ENCODE assay signal across 12 cellular contexts in the genomic region with DNA sequence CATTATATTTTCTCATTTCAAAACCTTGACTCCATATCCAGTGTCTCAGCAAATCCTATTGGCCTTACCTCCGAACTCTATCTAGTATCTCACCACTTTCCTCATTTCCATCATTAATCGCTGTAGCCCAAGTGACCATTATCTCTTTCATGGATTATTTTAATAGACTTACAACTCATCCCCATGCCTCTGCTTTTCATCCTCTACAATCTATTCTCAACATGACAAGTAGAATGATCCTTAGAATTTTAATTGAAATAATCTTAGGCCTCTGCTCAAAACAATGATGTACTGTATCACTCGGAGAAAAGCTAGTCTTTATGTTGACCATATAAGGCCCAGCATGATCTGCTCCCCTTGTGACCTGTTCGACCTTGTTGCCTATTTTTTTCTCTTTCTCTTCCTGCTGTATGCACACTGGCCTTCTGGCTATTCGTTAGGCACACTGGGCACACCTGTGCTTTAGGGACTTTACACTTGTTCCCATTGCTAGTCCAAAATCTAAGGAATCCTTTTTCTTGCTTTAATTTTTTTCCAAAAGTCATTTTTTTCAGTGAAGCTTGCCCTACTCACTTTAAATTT. TPM values are rescaled to one million over a fixed set of nuclear protein-coding genes. Genes with fewer than 3 reads are reported as not detected.
DNase-seq lines count a peak whose midpoint lies in the region; ATAC-seq and TF ChIP-seq lines count a peak whose summit lies in the region.
"Had no signal": no experiment of that assay in that cellular context is flagged by ENCODE, and none has a peak within 500 bp of the region (broad histone marks: within the 10 kb centered on the region; RNA-seq: fewer than 3 reads in every experiment).

No MANE protein-coding gene starts in this region.

- no peak for TF ChIP-seq RAD21 in HCT116 (IDR thresholded peaks at IDR 0.05; ENCODE audit: low read depth)

- RAD21 ChIA-PET in HCT116 (lab: Charles Lee; ENCODE audit: low non-redundant PET in 1 of 2, low total read pairs in 2 of 2, uncharacterized antibody in 2 of 2, unreplicated experiment in 2 of 2), result no interaction called here

- H3K79me2 ChIP-seq in HCT116 (ENCODE audit: insufficient read depth, low read length), result 0 out of 2 replicates have a peak, but pooled peaks cover 9% of the 10 kb centered on the region

- H3K4me3 Mint-ChIP-seq in Caco-2 (ENCODE audit: unreplicated experiment) (peak overlapping the region; percentile 5), nephron (no peak overlapping the region)
- peak overlapping the region; percentile 12 for H3K4me3 Mint-ChIP-seq in central memory CD8-positive, alpha-beta T cell

- H3K27ac ChIP-seq in HCT116 (ENCODE audit: low read depth, low read length), result no peak overlapping the region

- H3K4me1 ChIP-seq in Caco-2, result peaks cover 81% of the 10 kb centered on the region
- peaks cover 13 to 25% of the 10 kb centered on the region in 2 experiments for H3K4me1 ChIP-seq in HCT116 (ENCODE audit: control insufficient read depth in 1 of 2, insufficient read depth in 2 of 2, low read length in 2 of 2)

- H3K9me3 Mint-ChIP-seq in Caco-2 (ENCODE audit: unreplicated experiment), result no peaks in the 10 kb centered on the region
- no peaks in the 10 kb centered on the region for H3K9me3 Mint-ChIP-seq in central memory CD8-positive, alpha-beta T cell
- no peaks in the 10 kb centered on the region for H3K9me3 Mint-ChIP-seq in nephron

- H3K27me3 Mint-ChIP-seq in Caco-2 (ENCODE audit: insufficient read depth, unreplicated experiment), result no peaks in the 10 kb centered on the region
- no peaks in the 10 kb centered on the region for H3K27me3 Mint-ChIP-seq in central memory CD8-positive, alpha-beta T cell
- no peaks in the 10 kb centered on the region for H3K27me3 Mint-ChIP-seq in nephron (ENCODE audit: low read depth)

- no peak for TF ChIP-seq POLR2A in HCT116 (IDR thresholded peaks at IDR 0.05; ENCODE audit: borderline replicate concordance, extremely low read depth, insufficient read depth, insufficient read length)

- no peaks in the 10 kb centered on the region for H3K27me3 ChIP-seq in Caco-2 (replicated peaks; ENCODE audit: control insufficient read depth, insufficient read depth, low read length)
- H3K27me3 ChIP-seq in HCT116 (ENCODE audit: insufficient read depth, low read length), result no peaks in the 10 kb centered on the region

- DNase-seq in Caco-2 (no peak), HCT116 (ENCODE audit: low read depth, low spot score) (no peak), GM13976 (ENCODE audit: low spot score) (no peak), head of caudate nucleus (no peak), NCI-H748 treated with DMSO at 0.1 percent for 48 hours (lab: John Stamatoyannopoulos, UW) (no peak)
- DNase-seq in central memory CD8-positive, alpha-beta T cell (ENCODE audit: low spot score in 2 of 2), result no peak
- DNase-seq: activated gamma-delta T cell, NCI-H526, T-helper 9 cell had no signal

- POLR2A ChIA-PET in Caco-2 (lab: Charles Lee), result interaction anchor here (1.0 kb wide), 1 partner anchor 10 kb away, joined by 10 read pairs; no protein-coding TSS in a partner anchor
- POLR2A ChIA-PET in HCT116 (lab: Charles Lee), result no interaction called here

- H3K9me3 ChIP-seq in Caco-2, result 0 out of 2 replicates have a peak, but pooled peaks cover 3% of the 10 kb centered on the region
- H3K9me3 ChIP-seq in HCT116 (ENCODE audit: control insufficient read depth in 1 of 2, insufficient read depth in 1 of 2, low read depth in 1 of 2, low read length in 2 of 2), result no peaks in the 10 kb centered on the region

- TSS peak; percentile 4 for BruUV-seq in Caco-2 (replicated peaks; lab: Mats Ljungman, UMichigan)
- no TSS peak for BruUV-seq in HCT116 (replicated peaks; lab: Mats Ljungman, UMichigan)

- H3K4me3 ChIP-seq in Caco-2 (ENCODE audit: low read depth, low read length) (no peak overlapping the region), HCT116 (replicated peaks in 1 of 2; ENCODE audit: low read depth in 1 of 2, low read length in 2 of 2) (no peak overlapping the region)
- H3K4me3 ChIP-seq: skin epidermis had no signal

- no peak overlapping the region for H3K9ac ChIP-seq in HCT116 (ENCODE audit: low read length)

- no peaks in the 10 kb centered on the region for H4K20me1 ChIP-seq in HCT116 (ENCODE audit: insufficient read depth)

- intact Hi-C loops in Caco-2 (cut with micrococcal nuclease; ENCODE audit: unreplicated experiment), result loop anchor here (1.0 to 5.0 kb wide), 3 partner anchors 9 to 73 kb away; no protein-coding TSS in a partner anchor
- intact Hi-C loops in HCT116 (cut with micrococcal nuclease), result no loop called here
- intact Hi-C loops in head of caudate nucleus (cut with DNase I), result no loop called here

- no peaks in the 10 kb centered on the region for H3K36me3 ChIP-seq in Caco-2 (ENCODE audit: control insufficient read depth, insufficient read depth, low read length)
- H3K36me3 ChIP-seq in HCT116 (ENCODE audit: control insufficient read depth in 1 of 2, insufficient read depth in 2 of 2, low read length in 2 of 2), result no peaks in the 10 kb centered on the region

- H3K27ac Mint-ChIP-seq in Caco-2 (ENCODE audit: unreplicated experiment) (peak overlapping the region; percentile 82), nephron (peak overlapping the region; percentile 12 to 87 (median 18))
- H3K27ac Mint-ChIP-seq in central memory CD8-positive, alpha-beta T cell (ENCODE audit: low read depth), result peak overlapping the region; percentile 57

- H3K4me1 Mint-ChIP-seq in Caco-2 (ENCODE audit: low read depth, unreplicated experiment) (peaks cover 57% of the 10 kb centered on the region), nephron (peaks cover 41% of the 10 kb centered on the region)
- H3K4me1 Mint-ChIP-seq in central memory CD8-positive, alpha-beta T cell, result peaks cover 30% of the 10 kb centered on the region

- H3K36me3 Mint-ChIP-seq in Caco-2 (ENCODE audit: insufficient read depth, unreplicated experiment), result peaks cover 19% of the 10 kb centered on the region
- H3K36me3 Mint-ChIP-seq in central memory CD8-positive, alpha-beta T cell (ENCODE audit: insufficient read depth), result peaks cover 2% of the 10 kb centered on the region
- peaks cover 23% of the 10 kb centered on the region for H3K36me3 Mint-ChIP-seq in nephron (ENCODE audit: low read depth)

- H3K9me2 ChIP-seq in HCT116 (ENCODE audit: insufficient read depth), result no peaks in the 10 kb centered on the region

- H2AFZ ChIP-seq in HCT116 (ENCODE audit: low read depth, low read length, poor library complexity, severe bottlenecking), result no peak overlapping the region

- H3K4me2 ChIP-seq in HCT116 (ENCODE audit: low read length), result peak overlapping the region; percentile 47

- CTCF ChIA-PET in Caco-2 (lab: Charles Lee) (no interaction called here), HCT116 (lab: Charles Lee) (no interaction called here)

- in situ Hi-C loops in GM13976 (cut with MboI; ENCODE audit: low sequenced_read_pairs, unreplicated experiment), result no loop called here

- TF ChIP-seq CTCF in Caco-2 (IDR thresholded peaks at IDR 0.05; ENCODE audit: insufficient read depth in 1 of 2, low read depth in 1 of 2, low read length in 1 of 2, severe bottlenecking in 1 of 2, unreplicated experiment in 1 of 2) (no peak), HCT116 (IDR thresholded peaks at IDR 0.05 in 2 of 3, conservative IDR thresholded peaks at IDR 0.05 in 1 of 3; ENCODE audit: borderline replicate concordance in 1 of 3, insufficient read depth in 1 of 3, low read depth in 2 of 3, low read length in 2 of 3) (no peak), nephron (IDR thresholded peaks at IDR 0.05; ENCODE audit: unreplicated experiment in 3 of 3) (no peak), GM13976 (IDR thresholded peaks at IDR 0.05; ENCODE audit: borderline replicate concordance, control extremely low read depth, extremely low read depth, insufficient read depth, missing control alignments) (no peak)

- ATAC-seq in HCT116, result no peak
- no peak for ATAC-seq in central memory CD8-positive, alpha-beta T cell (replicated peaks; ENCODE audit: extremely low read depth, poor library complexity, severe bottlenecking)
- no peak for ATAC-seq in GM21528 (IDR thresholded peaks at IDR 0.05; ENCODE audit: low FRiP score, unreplicated experiment)

TF ChIP-seq in HCT116, 20 proteins besides CTCF, POLR2A, EP300 and RAD21:
- TF ChIP-seq FOSL1 (IDR thresholded peaks at IDR 0.05; ENCODE audit: low read depth) (no peak), ELF1 (IDR thresholded peaks at IDR 0.05; ENCODE audit: borderline replicate concordance, low read depth) (no peak), CEBPB (IDR thresholded peaks at IDR 0.05; ENCODE audit: low read depth) (no peak), SIN3A (IDR thresholded peaks at IDR 0.05; ENCODE audit: low read depth) (no peak), ZFX (IDR thresholded peaks at IDR 0.05) (no peak), EGR1 (IDR thresholded peaks at IDR 0.05; ENCODE audit: low read depth) (no peak), EZH2 (IDR thresholded peaks at IDR 0.05) (no peak), SRF (IDR thresholded peaks at IDR 0.05; ENCODE audit: low read depth) (no peak)
- TF ChIP-seq, protein P1, sequence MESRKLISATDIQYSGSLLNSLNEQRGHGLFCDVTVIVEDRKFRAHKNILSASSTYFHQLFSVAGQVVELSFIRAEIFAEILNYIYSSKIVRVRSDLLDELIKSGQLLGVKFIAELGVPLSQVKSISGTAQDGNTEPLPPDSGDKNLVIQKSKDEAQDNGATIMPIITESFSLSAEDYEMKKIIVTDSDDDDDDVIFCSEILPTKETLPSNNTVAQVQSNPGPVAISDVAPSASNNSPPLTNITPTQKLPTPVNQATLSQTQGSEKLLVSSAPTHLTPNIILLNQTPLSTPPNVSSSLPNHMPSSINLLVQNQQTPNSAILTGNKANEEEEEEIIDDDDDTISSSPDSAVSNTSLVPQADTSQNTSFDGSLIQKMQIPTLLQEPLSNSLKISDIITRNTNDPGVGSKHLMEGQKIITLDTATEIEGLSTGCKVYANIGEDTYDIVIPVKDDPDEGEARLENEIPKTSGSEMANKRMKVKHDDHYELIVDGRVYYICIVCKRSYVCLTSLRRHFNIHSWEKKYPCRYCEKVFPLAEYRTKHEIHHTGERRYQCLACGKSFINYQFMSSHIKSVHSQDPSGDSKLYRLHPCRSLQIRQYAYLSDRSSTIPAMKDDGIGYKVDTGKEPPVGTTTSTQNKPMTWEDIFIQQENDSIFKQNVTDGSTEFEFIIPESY (IDR thresholded peaks at IDR 0.05; ENCODE audit: extremely low read depth, insufficient replicate concordance, low read length), result no peak
- TF ChIP-seq, protein P2, sequence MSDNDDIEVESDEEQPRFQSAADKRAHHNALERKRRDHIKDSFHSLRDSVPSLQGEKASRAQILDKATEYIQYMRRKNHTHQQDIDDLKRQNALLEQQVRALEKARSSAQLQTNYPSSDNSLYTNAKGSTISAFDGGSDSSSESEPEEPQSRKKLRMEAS (IDR thresholded peaks at IDR 0.05), result no peak

RNA-seq across cellular contexts. Expression of a gene that starts 21.4 kb away (rescaled TPM):
- 71.0 and 72.2 TPM in 2 replicates for total RNA-seq in Caco-2 (2022)
- total RNA-seq in HCT116 (2021; ENCODE audit: unreplicated experiment), result 10.8 TPM
- 11.8 and 14.6 TPM in 2 replicates for polyA plus RNA-seq in HCT116 (2012)

RNA-seq across cellular contexts. Expression of a gene that starts 52.8 kb away (rescaled TPM):
- total RNA-seq in Caco-2 (2022) (80.6 and 86.5 TPM in 2 replicates), HCT116 (2021; ENCODE audit: unreplicated experiment) (0.69 TPM)
- polyA plus RNA-seq in HCT116 (2012), result 0.24 and 0.52 TPM in 2 replicates

Comparison
In these comparisons a context has a peak if more than half of its experiments do, and no peak if none do; other contexts are left out.
1. H3K27ac Mint-ChIP-seq: peak in every context shown above with its lines; median percentile 82 in Caco-2; 57 in central memory CD8-positive, alpha-beta T cell; 18 in nephron.
2. H3K4me3 Mint-ChIP-seq: peak in Caco-2 (single experiment) and central memory CD8-positive, alpha-beta T cell (single experiment); none in nephron (0 of 3).
3. RNA of a gene that starts 52.8 kb away (total RNA-seq): 80.6 to 86.5 TPM in Caco-2; 0.69 TPM in HCT116 (single experiment); every median in the first group is over 10 times any median in the second.